In genomic region chr4:86944964-86945781, GRCh38 we compare ENCODE assay signal across 1 cellular context.
TF ChIP-seq lines count a peak whose summit lies in the region.

No MANE protein-coding gene starts in this region.

TF ChIP-seq in H1, 55 proteins besides CTCF, POLR2A, EP300 and RAD21:
- TF ChIP-seq, protein P1, sequence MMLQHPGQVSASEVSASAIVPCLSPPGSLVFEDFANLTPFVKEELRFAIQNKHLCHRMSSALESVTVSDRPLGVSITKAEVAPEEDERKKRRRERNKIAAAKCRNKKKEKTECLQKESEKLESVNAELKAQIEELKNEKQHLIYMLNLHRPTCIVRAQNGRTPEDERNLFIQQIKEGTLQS (IDR thresholded peaks at IDR 0.05; ENCODE audit: insufficient read depth, low read depth, low read length), result no peak
- TF ChIP-seq BCL11A (IDR thresholded peaks at IDR 0.05; ENCODE audit: low read depth in 2 of 2, low read length in 2 of 2) (no peak), SP1 (IDR thresholded peaks at IDR 0.05; ENCODE audit: low read depth, low read length) (no peak), GTF2F1 (IDR thresholded peaks at IDR 0.05; ENCODE audit: borderline replicate concordance, low read depth, low read length) (no peak), HDAC6 (IDR thresholded peaks at IDR 0.05; ENCODE audit: low read depth, low read length) (no peak), EGR1 (IDR thresholded peaks at IDR 0.05; ENCODE audit: borderline replicate concordance, low read depth, low read length) (no peak), ASH2L (IDR thresholded peaks at IDR 0.05; ENCODE audit: low read length) (no peak), SP4 (IDR thresholded peaks at IDR 0.05; ENCODE audit: low read length) (no peak), PHF8 (conservative IDR thresholded peaks at IDR 0.05; ENCODE audit: low read depth, low read length) (no peak), KDM5A (IDR thresholded peaks at IDR 0.05; ENCODE audit: low read length) (no peak), KDM1A (IDR thresholded peaks at IDR 0.05; ENCODE audit: borderline replicate concordance, low read length) (no peak), TAF1 (IDR thresholded peaks at IDR 0.05; ENCODE audit: low read depth, low read length) (no peak)
TF ChIP-seq in H1: peak in this region for 0.
